ENCODE assay signal across 1 cellular context in the genomic region with DNA sequence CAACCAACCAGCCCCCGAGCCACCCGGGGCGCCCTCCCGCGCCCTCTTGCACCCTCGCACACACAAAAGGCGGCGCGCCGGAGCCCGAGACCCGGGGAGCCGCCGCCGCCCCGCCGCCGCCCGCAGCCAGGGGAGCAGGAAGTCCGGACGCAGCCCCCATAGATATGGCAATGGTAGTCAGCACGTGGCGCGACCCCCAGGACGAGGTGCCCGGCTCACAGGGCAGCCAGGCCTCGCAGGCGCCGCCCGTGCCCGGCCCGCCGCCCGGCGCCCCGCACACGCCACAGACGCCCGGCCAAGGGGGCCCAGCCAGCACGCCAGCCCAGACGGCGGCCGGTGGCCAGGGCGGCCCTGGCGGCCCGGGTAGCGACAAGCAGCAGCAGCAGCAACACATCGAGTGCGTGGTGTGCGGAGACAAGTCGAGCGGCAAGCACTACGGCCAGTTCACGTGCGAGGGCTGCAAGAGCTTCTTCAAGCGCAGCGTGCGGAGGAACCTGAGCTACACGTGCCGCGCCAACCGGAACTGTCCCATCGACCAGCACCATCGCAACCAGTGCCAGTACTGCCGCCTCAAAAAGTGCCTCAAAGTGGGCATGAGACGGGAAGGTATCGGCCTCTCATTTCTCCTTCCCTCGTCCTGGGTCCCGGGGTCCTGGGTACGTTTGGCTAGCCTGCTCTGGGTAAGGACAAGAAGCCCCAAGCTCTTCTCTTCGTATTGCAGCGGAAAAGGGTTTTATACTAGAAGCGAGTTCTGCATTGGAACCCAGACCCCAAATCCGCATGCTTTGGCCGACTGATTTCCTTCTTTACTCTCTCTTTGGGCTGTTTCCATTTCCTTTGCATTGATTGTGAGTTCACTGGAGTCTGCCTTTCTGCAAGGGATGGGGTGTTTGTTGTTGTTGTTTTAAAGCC.
TF ChIP-seq lines count a peak whose summit lies in the region.

No MANE protein-coding gene starts in this region.

TF ChIP-seq in HepG2, 621 proteins besides CTCF, POLR2A, EP300 and RAD21 (continued from another document and continues in another):
- TF ChIP-seq, protein P1, sequence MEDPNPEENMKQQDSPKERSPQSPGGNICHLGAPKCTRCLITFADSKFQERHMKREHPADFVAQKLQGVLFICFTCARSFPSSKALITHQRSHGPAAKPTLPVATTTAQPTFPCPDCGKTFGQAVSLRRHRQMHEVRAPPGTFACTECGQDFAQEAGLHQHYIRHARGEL (CRISPR knock-in tag; IDR thresholded peaks at IDR 0.05), result no peak
- peak; percentile 33; the same call in 1 of the 2 replicates for TF ChIP-seq ZFP90 (CRISPR knock-in tag; IDR thresholded peaks at IDR 0.05; ENCODE audit: borderline replicate concordance)
- TF ChIP-seq RNF2 (conservative IDR thresholded peaks at IDR 0.05; ENCODE audit: low read depth), result 0 out of 2 replicates have a peak, but pooled peaks have one; percentile 48
- no peak for TF ChIP-seq RXRA (CRISPR knock-in tag; IDR thresholded peaks at IDR 0.05)
- TF ChIP-seq, protein P2, sequence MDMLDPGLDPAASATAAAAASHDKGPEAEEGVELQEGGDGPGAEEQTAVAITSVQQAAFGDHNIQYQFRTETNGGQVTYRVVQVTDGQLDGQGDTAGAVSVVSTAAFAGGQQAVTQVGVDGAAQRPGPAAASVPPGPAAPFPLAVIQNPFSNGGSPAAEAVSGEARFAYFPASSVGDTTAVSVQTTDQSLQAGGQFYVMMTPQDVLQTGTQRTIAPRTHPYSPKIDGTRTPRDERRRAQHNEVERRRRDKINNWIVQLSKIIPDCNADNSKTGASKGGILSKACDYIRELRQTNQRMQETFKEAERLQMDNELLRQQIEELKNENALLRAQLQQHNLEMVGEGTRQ (IDR thresholded peaks at IDR 0.05; ENCODE audit: low read depth, low read length), result no peak
- TF ChIP-seq, protein P2 (CRISPR knock-in tag; IDR thresholded peaks at IDR 0.05; ENCODE audit: borderline replicate concordance), result no peak
- peak; percentile 86 for TF ChIP-seq KMT2A (CRISPR knock-in tag; IDR thresholded peaks at IDR 0.05)
- TF ChIP-seq ONECUT2 (CRISPR knock-in tag; IDR thresholded peaks at IDR 0.05), result peak; percentile 63
- TF ChIP-seq, protein P3, sequence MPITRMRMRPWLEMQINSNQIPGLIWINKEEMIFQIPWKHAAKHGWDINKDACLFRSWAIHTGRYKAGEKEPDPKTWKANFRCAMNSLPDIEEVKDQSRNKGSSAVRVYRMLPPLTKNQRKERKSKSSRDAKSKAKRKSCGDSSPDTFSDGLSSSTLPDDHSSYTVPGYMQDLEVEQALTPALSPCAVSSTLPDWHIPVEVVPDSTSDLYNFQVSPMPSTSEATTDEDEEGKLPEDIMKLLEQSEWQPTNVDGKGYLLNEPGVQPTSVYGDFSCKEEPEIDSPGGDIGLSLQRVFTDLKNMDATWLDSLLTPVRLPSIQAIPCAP (CRISPR knock-in tag; IDR thresholded peaks at IDR 0.05; ENCODE audit: low read depth), result 0 out of 2 replicates have a peak, but pooled peaks have one; percentile 28
- TF ChIP-seq, protein P4, sequence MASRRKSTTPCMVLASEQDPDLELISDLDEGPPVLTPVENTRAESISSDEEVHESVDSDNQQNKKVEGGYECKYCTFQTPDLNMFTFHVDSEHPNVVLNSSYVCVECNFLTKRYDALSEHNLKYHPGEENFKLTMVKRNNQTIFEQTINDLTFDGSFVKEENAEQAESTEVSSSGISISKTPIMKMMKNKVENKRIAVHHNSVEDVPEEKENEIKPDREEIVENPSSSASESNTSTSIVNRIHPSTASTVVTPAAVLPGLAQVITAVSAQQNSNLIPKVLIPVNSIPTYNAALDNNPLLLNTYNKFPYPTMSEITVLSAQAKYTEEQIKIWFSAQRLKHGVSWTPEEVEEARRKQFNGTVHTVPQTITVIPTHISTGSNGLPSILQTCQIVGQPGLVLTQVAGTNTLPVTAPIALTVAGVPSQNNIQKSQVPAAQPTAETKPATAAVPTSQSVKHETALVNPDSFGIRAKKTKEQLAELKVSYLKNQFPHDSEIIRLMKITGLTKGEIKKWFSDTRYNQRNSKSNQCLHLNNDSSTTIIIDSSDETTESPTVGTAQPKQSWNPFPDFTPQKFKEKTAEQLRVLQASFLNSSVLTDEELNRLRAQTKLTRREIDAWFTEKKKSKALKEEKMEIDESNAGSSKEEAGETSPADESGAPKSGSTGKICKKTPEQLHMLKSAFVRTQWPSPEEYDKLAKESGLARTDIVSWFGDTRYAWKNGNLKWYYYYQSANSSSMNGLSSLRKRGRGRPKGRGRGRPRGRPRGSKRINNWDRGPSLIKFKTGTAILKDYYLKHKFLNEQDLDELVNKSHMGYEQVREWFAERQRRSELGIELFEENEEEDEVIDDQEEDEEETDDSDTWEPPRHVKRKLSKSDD (CRISPR knock-in tag; IDR thresholded peaks at IDR 0.05; ENCODE audit: low read depth), result no peak
- TF ChIP-seq, protein P5, sequence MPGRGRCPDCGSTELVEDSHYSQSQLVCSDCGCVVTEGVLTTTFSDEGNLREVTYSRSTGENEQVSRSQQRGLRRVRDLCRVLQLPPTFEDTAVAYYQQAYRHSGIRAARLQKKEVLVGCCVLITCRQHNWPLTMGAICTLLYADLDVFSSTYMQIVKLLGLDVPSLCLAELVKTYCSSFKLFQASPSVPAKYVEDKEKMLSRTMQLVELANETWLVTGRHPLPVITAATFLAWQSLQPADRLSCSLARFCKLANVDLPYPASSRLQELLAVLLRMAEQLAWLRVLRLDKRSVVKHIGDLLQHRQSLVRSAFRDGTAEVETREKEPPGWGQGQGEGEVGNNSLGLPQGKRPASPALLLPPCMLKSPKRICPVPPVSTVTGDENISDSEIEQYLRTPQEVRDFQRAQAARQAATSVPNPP (CRISPR knock-in tag; IDR thresholded peaks at IDR 0.05), result no peak
- TF ChIP-seq, protein P6, sequence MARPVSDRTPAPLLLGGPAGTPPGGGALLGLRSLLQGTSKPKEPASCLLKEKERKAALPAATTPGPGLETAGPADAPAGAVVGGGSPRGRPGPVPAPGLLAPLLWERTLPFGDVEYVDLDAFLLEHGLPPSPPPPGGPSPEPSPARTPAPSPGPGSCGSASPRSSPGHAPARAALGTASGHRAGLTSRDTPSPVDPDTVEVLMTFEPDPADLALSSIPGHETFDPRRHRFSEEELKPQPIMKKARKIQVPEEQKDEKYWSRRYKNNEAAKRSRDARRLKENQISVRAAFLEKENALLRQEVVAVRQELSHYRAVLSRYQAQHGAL (CRISPR knock-in tag; IDR thresholded peaks at IDR 0.05; ENCODE audit: not compliant biosample characterization), result no peak
- TF ChIP-seq HIVEP1 (CRISPR knock-in tag; IDR thresholded peaks at IDR 0.05), result peak; percentile 40; the same call in 1 of the 2 replicates
- peak; percentile 66; the same call in 1 of the 2 replicates for TF ChIP-seq ZNF776 (CRISPR knock-in tag; IDR thresholded peaks at IDR 0.05)
- no peak for TF ChIP-seq CBFB (CRISPR knock-in tag; IDR thresholded peaks at IDR 0.05)
- TF ChIP-seq KLF13 (CRISPR knock-in tag; IDR thresholded peaks at IDR 0.05), result 0 out of 2 replicates have a peak, but pooled peaks have one; percentile 40
- peak; percentile 57; the same call in 1 of the 2 replicates for TF ChIP-seq MLLT10 (CRISPR knock-in tag; IDR thresholded peaks at IDR 0.05)
- TF ChIP-seq XRCC5 (optimal IDR thresholded peaks at IDR 0.05; ENCODE audit: low read length), result no peak
- TF ChIP-seq GABPA (IDR thresholded peaks at IDR 0.05; ENCODE audit: low read depth, low read length), result no peak
- 0 out of 2 replicates have a peak, but pooled peaks have one; percentile 13 for TF ChIP-seq GABPA (CRISPR knock-in tag; IDR thresholded peaks at IDR 0.05; ENCODE audit: low read depth)
- TF ChIP-seq ZNF160 (CRISPR knock-in tag; IDR thresholded peaks at IDR 0.05), result no peak
- no peak for TF ChIP-seq DR1 (CRISPR knock-in tag; IDR thresholded peaks at IDR 0.05)
- TF ChIP-seq ZNF768 (CRISPR knock-in tag; IDR thresholded peaks at IDR 0.05), result peak; percentile 26; the same call in 1 of the 2 replicates
- TF ChIP-seq, protein P7, sequence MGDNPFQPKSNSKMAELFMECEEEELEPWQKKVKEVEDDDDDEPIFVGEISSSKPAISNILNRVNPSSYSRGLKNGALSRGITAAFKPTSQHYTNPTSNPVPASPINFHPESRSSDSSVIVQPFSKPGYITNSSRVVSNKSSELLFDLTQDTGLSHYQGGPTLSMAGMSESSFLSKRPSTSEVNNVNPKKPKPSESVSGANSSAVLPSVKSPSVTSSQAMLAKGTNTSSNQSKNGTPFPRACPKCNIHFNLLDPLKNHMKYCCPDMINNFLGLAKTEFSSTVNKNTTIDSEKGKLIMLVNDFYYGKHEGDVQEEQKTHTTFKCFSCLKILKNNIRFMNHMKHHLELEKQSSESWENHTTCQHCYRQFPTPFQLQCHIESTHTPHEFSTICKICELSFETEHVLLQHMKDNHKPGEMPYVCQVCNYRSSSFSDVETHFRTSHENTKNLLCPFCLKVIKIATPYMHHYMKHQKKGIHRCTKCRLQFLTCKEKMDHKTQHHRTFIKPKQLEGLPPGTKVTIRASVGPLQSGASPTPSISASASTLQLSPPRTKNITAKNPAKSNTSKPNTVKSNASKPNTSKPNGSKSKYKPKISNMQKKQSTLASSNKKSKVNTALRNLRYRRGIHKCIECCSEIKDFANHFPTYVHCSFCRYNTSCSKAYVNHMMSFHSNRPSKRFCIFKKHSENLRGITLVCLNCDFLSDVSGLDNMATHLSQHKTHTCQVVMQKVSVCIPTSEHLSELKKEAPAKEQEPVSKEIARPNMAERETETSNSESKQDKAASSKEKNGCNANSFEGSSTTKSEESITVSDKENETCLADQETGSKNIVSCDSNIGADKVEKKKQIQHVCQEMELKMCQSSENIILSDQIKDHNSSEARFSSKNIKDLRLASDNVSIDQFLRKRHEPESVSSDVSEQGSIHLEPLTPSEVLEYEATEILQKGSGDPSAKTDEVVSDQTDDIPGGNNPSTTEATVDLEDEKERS (CRISPR knock-in tag; IDR thresholded peaks at IDR 0.05), result no peak
- TF ChIP-seq, protein P8, sequence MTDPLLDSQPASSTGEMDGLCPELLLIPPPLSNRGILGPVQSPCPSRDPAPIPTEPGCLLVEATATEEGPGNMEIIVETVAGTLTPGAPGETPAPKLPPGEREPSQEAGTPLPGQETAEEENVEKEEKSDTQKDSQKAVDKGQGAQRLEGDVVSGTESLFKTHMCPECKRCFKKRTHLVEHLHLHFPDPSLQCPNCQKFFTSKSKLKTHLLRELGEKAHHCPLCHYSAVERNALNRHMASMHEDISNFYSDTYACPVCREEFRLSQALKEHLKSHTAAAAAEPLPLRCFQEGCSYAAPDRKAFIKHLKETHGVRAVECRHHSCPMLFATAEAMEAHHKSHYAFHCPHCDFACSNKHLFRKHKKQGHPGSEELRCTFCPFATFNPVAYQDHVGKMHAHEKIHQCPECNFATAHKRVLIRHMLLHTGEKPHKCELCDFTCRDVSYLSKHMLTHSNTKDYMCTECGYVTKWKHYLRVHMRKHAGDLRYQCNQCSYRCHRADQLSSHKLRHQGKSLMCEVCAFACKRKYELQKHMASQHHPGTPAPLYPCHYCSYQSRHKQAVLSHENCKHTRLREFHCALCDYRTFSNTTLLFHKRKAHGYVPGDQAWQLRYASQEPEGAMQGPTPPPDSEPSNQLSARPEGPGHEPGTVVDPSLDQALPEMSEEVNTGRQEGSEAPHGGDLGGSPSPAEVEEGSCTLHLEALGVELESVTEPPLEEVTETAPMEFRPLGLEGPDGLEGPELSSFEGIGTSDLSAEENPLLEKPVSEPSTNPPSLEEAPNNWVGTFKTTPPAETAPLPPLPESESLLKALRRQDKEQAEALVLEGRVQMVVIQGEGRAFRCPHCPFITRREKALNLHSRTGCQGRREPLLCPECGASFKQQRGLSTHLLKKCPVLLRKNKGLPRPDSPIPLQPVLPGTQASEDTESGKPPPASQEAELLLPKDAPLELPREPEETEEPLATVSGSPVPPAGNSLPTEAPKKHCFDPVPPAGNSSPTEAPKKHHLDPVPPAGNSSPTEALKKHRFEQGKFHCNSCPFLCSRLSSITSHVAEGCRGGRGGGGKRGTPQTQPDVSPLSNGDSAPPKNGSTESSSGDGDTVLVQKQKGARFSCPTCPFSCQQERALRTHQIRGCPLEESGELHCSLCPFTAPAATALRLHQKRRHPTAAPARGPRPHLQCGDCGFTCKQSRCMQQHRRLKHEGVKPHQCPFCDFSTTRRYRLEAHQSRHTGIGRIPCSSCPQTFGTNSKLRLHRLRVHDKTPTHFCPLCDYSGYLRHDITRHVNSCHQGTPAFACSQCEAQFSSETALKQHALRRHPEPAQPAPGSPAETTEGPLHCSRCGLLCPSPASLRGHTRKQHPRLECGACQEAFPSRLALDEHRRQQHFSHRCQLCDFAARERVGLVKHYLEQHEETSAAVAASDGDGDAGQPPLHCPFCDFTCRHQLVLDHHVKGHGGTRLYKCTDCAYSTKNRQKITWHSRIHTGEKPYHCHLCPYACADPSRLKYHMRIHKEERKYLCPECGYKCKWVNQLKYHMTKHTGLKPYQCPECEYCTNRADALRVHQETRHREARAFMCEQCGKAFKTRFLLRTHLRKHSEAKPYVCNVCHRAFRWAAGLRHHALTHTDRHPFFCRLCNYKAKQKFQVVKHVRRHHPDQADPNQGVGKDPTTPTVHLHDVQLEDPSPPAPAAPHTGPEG (CRISPR knock-in tag; IDR thresholded peaks at IDR 0.05), result peak; percentile 69; the same call in 1 of the 2 replicates
- peak; percentile 46; the same call in 1 of the 2 replicates for TF ChIP-seq ZNF746 (CRISPR knock-in tag; IDR thresholded peaks at IDR 0.05)
- TF ChIP-seq ZNF253 (CRISPR knock-in tag; IDR thresholded peaks at IDR 0.05; ENCODE audit: borderline replicate concordance), result 0 out of 2 replicates have a peak, but pooled peaks have one; percentile 23
- TF ChIP-seq ZNF720 (CRISPR knock-in tag; IDR thresholded peaks at IDR 0.05), result no peak
- no peak for TF ChIP-seq RBAK (CRISPR knock-in tag; IDR thresholded peaks at IDR 0.05)
- TF ChIP-seq, protein P9, sequence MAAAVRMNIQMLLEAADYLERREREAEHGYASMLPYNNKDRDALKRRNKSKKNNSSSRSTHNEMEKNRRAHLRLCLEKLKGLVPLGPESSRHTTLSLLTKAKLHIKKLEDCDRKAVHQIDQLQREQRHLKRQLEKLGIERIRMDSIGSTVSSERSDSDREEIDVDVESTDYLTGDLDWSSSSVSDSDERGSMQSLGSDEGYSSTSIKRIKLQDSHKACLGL (CRISPR knock-in tag; IDR thresholded peaks at IDR 0.05), result peak; percentile 67
- no peak for TF ChIP-seq ZNF766 (CRISPR knock-in tag; IDR thresholded peaks at IDR 0.05; ENCODE audit: borderline replicate concordance)
- TF ChIP-seq ZNF737 (CRISPR knock-in tag; IDR thresholded peaks at IDR 0.05; ENCODE audit: borderline replicate concordance), result no peak
- no peak for TF ChIP-seq SNRNP70 (IDR thresholded peaks at IDR 0.05; ENCODE audit: low read depth, low read length)
- peak; percentile 58 for TF ChIP-seq HNRNPLL (IDR thresholded peaks at IDR 0.05; ENCODE audit: low read depth, low read length, poor library complexity, severe bottlenecking)
- no peak for TF ChIP-seq ZNF562 (CRISPR knock-in tag; IDR thresholded peaks at IDR 0.05; ENCODE audit: borderline replicate concordance)
- TF ChIP-seq SPEN (CRISPR knock-in tag; IDR thresholded peaks at IDR 0.05; ENCODE audit: low read depth), result no peak
- TF ChIP-seq KDM6A (CRISPR knock-in tag; IDR thresholded peaks at IDR 0.05; ENCODE audit: low read depth), result no peak
- TF ChIP-seq JDP2 (CRISPR knock-in tag; IDR thresholded peaks at IDR 0.05; ENCODE audit: borderline replicate concordance), result no peak
- TF ChIP-seq NR2C2 (CRISPR knock-in tag; IDR thresholded peaks at IDR 0.05; ENCODE audit: borderline replicate concordance), result peak; percentile 22; the same call in 1 of the 2 replicates
- no peak for TF ChIP-seq PHF5A (CRISPR knock-in tag; IDR thresholded peaks at IDR 0.05; ENCODE audit: low read depth, unreplicated experiment)
- TF ChIP-seq SP4 (CRISPR knock-in tag; IDR thresholded peaks at IDR 0.05), result no peak
- TF ChIP-seq TCF7 (IDR thresholded peaks at IDR 0.05; ENCODE audit: low read depth), result no peak
